ENCODE assay signal across 7 cellular contexts in genomic region chr20:32155017-32155965, GRCh38. TPM values are rescaled to one million over a fixed set of nuclear protein-coding genes. Genes with fewer than 3 reads are reported as not detected.
DNase-seq lines count a peak whose midpoint lies in the region; ATAC-seq, FAIRE-seq and TF ChIP-seq lines count a peak whose summit lies in the region.

No MANE protein-coding gene starts in this region.

- peak overlapping the region in 1 of 2 donors; percentile 47 for H3K27ac ChIP-seq in small intestine (ENCODE audit: low read depth in 1 of 2, low read length in 1 of 2)

- intact Hi-C loops in MCF 10A (cut with micrococcal nuclease), result loop anchor here (2.0 kb wide), 1 partner anchor 52 kb away; the partner anchor contains the start of genes PLAGL2 and POFUT1

- BruUV-seq in MCF 10A (replicated peaks; lab: Mats Ljungman, UMichigan), result no TSS peak

- POLR2A ChIA-PET in MCF 10A (lab: Yijun Ruan, JAX), result interaction anchor here (0.6 to 1.3 kb wide), 5 partner anchors 10 to 1657 kb away, joined by 3 to 5 read pairs (median 4); no protein-coding TSS in a partner anchor

- no peak for TF ChIP-seq CTCF in MCF 10A (IDR thresholded peaks at IDR 0.05; ENCODE audit: unreplicated experiment)

- H3K36me3 ChIP-seq in small intestine (ENCODE audit: control insufficient read depth in 2 of 2, insufficient read depth in 2 of 2, low read length in 2 of 2), result peaks cover 9 to 15% of the 10 kb centered on the region in 2 donors

- peak overlapping the region; percentile 21 for H3K4me3 Mint-ChIP-seq in MCF 10A (ENCODE audit: unreplicated experiment)

- peaks cover 17% of the 10 kb centered on the region for H3K4me1 Mint-ChIP-seq in MCF 10A (ENCODE audit: insufficient read depth, unreplicated experiment)

- H3K27me3 Mint-ChIP-seq in MCF 10A (ENCODE audit: insufficient read depth, unreplicated experiment), result no peaks in the 10 kb centered on the region

- FAIRE-seq in small intestine (lab: Jason Lieb, UNC), result no peak

- 43 to 55% (median 48%) methylated on average over 10 to 11 of the region's 11 CpGs for WGBS in small intestine, 3 donors

- H3K27me3 ChIP-seq in small intestine (ENCODE audit: control insufficient read depth in 2 of 2, insufficient read depth in 2 of 2, low read length in 2 of 2), result no peaks in the 10 kb centered on the region

- no peaks in the 10 kb centered on the region for H3K9me3 Mint-ChIP-seq in MCF 10A (ENCODE audit: unreplicated experiment)

- H3K9me3 ChIP-seq in small intestine (ENCODE audit: control insufficient read depth, low read depth), result no peaks in the 10 kb centered on the region

- CTCF ChIA-PET in MCF 10A (lab: Yijun Ruan, JAX), result interaction anchor here (0.6 kb wide), 1 partner anchor 43 kb away, joined by 3 read pairs; no protein-coding TSS in a partner anchor

- H3K4me3 ChIP-seq in small intestine (ENCODE audit: low read depth in 1 of 2, low read length in 2 of 2), result no peak overlapping the region

- ATAC-seq in GM18519 (IDR thresholded peaks at IDR 0.05; ENCODE audit: low FRiP score, unreplicated experiment), result no peak

- peak overlapping the region; percentile 62 for H3K27ac Mint-ChIP-seq in MCF 10A (ENCODE audit: low read depth, unreplicated experiment)

- peaks cover 88% of the 10 kb centered on the region for H3K36me3 Mint-ChIP-seq in MCF 10A (ENCODE audit: insufficient read depth, unreplicated experiment)

- DNase-seq in GM03348 (ENCODE audit: low spot score) (peak; percentile 86), HuH-7 (ENCODE audit: low spot score) (peak; percentile 69), SHP77 treated with DMSO at 0.1 percent for 48 hours (lab: John Stamatoyannopoulos, UW) (peak; percentile 37), MCF 10A (ENCODE audit: unreplicated experiment) (peak; percentile 95), inferior parietal cortex (ENCODE audit: extremely low spot score) (peak; percentile 18), small intestine (peak; percentile 51)

- H3K4me1 ChIP-seq in small intestine (ENCODE audit: control insufficient read depth in 2 of 2, insufficient read depth in 1 of 2, low read depth in 1 of 2, low read length in 1 of 2), result peaks cover 0 to 2% of the 10 kb centered on the region in 2 donors

RNA-seq across cellular contexts. Expression of gene TM9SF4, which starts 45.8 kb away (rescaled TPM):
- 50.6 and 52.3 TPM in 2 replicates for total RNA-seq in MCF 10A (2022)
- polyA plus RNA-seq in small intestine, result 10 to 100 TPM; 10.5 to 27.4 (median 13.0) TPM

RNA-seq across cellular contexts. Expression of gene PLAGL2, which starts 52.3 kb away (rescaled TPM):
- total RNA-seq in MCF 10A (2022), result 18.4 and 18.6 TPM in 2 replicates
- 10 to 100 TPM in 1 of 3 donors, 1 to 10 TPM in 2; 3.2 to 10.5 (median 6.7) TPM for polyA plus RNA-seq in small intestine

RNA-seq across cellular contexts. Expression of gene POFUT1, which starts 52.4 kb away (rescaled TPM):
- total RNA-seq in MCF 10A (2022), result 43.1 and 43.9 TPM in 2 replicates
- 10 to 100 TPM; 11.1 to 29.8 (median 12.1) TPM for polyA plus RNA-seq in small intestine

Comparison
In these comparisons a context has a peak if more than half of its experiments do, and no peak if none do; other contexts are left out.
1. DNase-seq: peak in every context shown above with its lines; median percentile 95 in MCF 10A; 86 in GM03348; 69 in HuH-7; 51 in small intestine; 37 in SHP77 treated with DMSO at 0.1 percent for 48 hours; 18 in inferior parietal cortex.